ENCODE assay signal across 8 cellular contexts in genomic region chr3:177195242-177195940, GRCh38. TPM values are rescaled to one million over a fixed set of nuclear protein-coding genes. Genes with fewer than 3 reads are reported as not detected.
DNase-seq lines count a peak whose midpoint lies in the region; ATAC-seq and TF ChIP-seq lines count a peak whose summit lies in the region.

No MANE protein-coding gene starts in this region.

- no peak for ATAC-seq in gastrocnemius medialis
- no peak for ATAC-seq in GM18517 (IDR thresholded peaks at IDR 0.05; ENCODE audit: unreplicated experiment)
- ATAC-seq in GM21737 (IDR thresholded peaks at IDR 0.05; ENCODE audit: unreplicated experiment), result no peak

- no peaks in the 10 kb centered on the region for H3K9me3 Mint-ChIP-seq in activated naive CD4-positive, alpha-beta T cell treated with anti-CD3 and anti-CD28 coated beads, Interleukin-2, amount 10 ng/mL, durations not matched to agents 7 days and 5 days

- TF ChIP-seq CTCF in NB4 (IDR thresholded peaks at IDR 0.05; ENCODE audit: low read depth, low read length), result no peak
- no peak for TF ChIP-seq CTCF in gastrocnemius medialis (IDR thresholded peaks at IDR 0.05 in 4 of 5, conservative IDR thresholded peaks at IDR 0.05 in 1 of 5)

- peaks cover 33% of the 10 kb centered on the region for H3K36me3 Mint-ChIP-seq in activated naive CD4-positive, alpha-beta T cell treated with anti-CD3 and anti-CD28 coated beads, Interleukin-2, amount 10 ng/mL, durations not matched to agents 7 days and 5 days

- in situ Hi-C loops in gastrocnemius medialis (cut with MboI; ENCODE audit: low sequenced_read_pairs in 4 of 4), result loop anchor here (5.0 to 25.0 kb wide), 6 partner anchors 133 to 589 kb away; no protein-coding TSS in a partner anchor

- DNase-seq in DMS 273 (lab: John Stamatoyannopoulos, UW; ENCODE audit: unreplicated experiment) (peak; percentile 70), DMS 273 treated with DMSO at 0.1 percent for 48 hours (lab: John Stamatoyannopoulos, UW) (no peak), NB4 (ENCODE audit: low read depth) (peak; percentile 49), iPS DF 6.9 (ENCODE audit: low read depth, low spot score) (no peak), gastrocnemius medialis (peak in 1 of 2 donors; percentile 42)
- DNase-seq in activated naive CD4-positive, alpha-beta T cell treated with anti-CD3 and anti-CD28 coated beads, Interleukin-2, amount 10 ng/mL, durations not matched to agents 7 days and 5 days, result peak; percentile 30

- H3K4me1 ChIP-seq in iPS DF 6.9 (ENCODE audit: control insufficient read depth, insufficient read depth, low read length), result peaks cover 1% of the 10 kb centered on the region; the same call in 1 of the 2 replicates
- peaks cover 28 to 31% of the 10 kb centered on the region in 2 donors for H3K4me1 ChIP-seq in gastrocnemius medialis

- H3K9me3 ChIP-seq in iPS DF 6.9 (ENCODE audit: control insufficient read depth, insufficient read depth, low read length) (no peaks in the 10 kb centered on the region; the same call in 1 of the 2 replicates), gastrocnemius medialis (no peaks in the 10 kb centered on the region)

- H3K27ac ChIP-seq in iPS DF 6.9 (ENCODE audit: low read length) (no peak overlapping the region), gastrocnemius medialis (peak overlapping the region; percentile 94 to 98 (median 96))

- peak overlapping the region; percentile 82 for H3K4me3 Mint-ChIP-seq in activated naive CD4-positive, alpha-beta T cell treated with anti-CD3 and anti-CD28 coated beads, Interleukin-2, amount 10 ng/mL, durations not matched to agents 7 days and 5 days

- H3K27me3 ChIP-seq in iPS DF 6.9 (ENCODE audit: control insufficient read depth, insufficient read depth, low read length) (no peaks in the 10 kb centered on the region), gastrocnemius medialis (no peaks in the 10 kb centered on the region)

- intact Hi-C loops in gastrocnemius medialis (cut with DNase I; ENCODE audit: low total_unique reads), result loop anchor here (5.0 to 10.0 kb wide), 4 partner anchors 63 to 619 kb away; no protein-coding TSS in a partner anchor

- CTCF ChIA-PET in activated naive CD4-positive, alpha-beta T cell treated with anti-CD3 and anti-CD28 coated beads, Interleukin-2, amount 10 ng/mL, durations not matched to agents 7 days and 5 days (lab: Charles Lee), result interaction anchor here (0.6 to 2.9 kb wide), 2 partner anchors 144 to 149 kb away, joined by 3 to 9 read pairs; no protein-coding TSS in a partner anchor

- no peak for TF ChIP-seq POLR2A in NB4 (IDR thresholded peaks at IDR 0.05; ENCODE audit: extremely low read depth, insufficient read length)
- TF ChIP-seq POLR2A in gastrocnemius medialis (IDR thresholded peaks at IDR 0.05), result no peak

- H3K4me1 Mint-ChIP-seq in activated naive CD4-positive, alpha-beta T cell treated with anti-CD3 and anti-CD28 coated beads, Interleukin-2, amount 10 ng/mL, durations not matched to agents 7 days and 5 days, result peaks cover 69% of the 10 kb centered on the region

- peak overlapping the region; percentile 99 for H3K4me3 ChIP-seq in NB4 (ENCODE audit: low read depth, low read length)
- peak overlapping the region; percentile 97; the same call in 1 of the 2 replicates for H3K4me3 ChIP-seq in iPS DF 6.9 (ENCODE audit: low read length)
- H3K4me3 ChIP-seq in gastrocnemius medialis, result peak overlapping the region; percentile 72 to 92 (median 84)

- H3K36me3 ChIP-seq in iPS DF 6.9 (ENCODE audit: control insufficient read depth, insufficient read depth, low read length), result no peaks in the 10 kb centered on the region
- no peaks in the 10 kb centered on the region for H3K36me3 ChIP-seq in gastrocnemius medialis

- H3K27ac Mint-ChIP-seq in activated naive CD4-positive, alpha-beta T cell treated with anti-CD3 and anti-CD28 coated beads, Interleukin-2, amount 10 ng/mL, durations not matched to agents 7 days and 5 days, result peak overlapping the region; percentile 97

- WGBS in iPS DF 6.9 (ENCODE audit: insufficient coverage, insufficient read length), result no CpG with 5 or more reads among the region's 8 CpGs

- no peaks in the 10 kb centered on the region for H3K27me3 Mint-ChIP-seq in activated naive CD4-positive, alpha-beta T cell treated with anti-CD3 and anti-CD28 coated beads, Interleukin-2, amount 10 ng/mL, durations not matched to agents 7 days and 5 days

RNA-seq across cellular contexts. Expression of gene TBL1XR1, which starts 1.9 kb away (rescaled TPM):
- 10 to 100 TPM; 35.9 to 77.8 (median 49.2) TPM for total RNA-seq in gastrocnemius medialis

Comparison
In these comparisons a context has a peak if more than half of its experiments do, and no peak if none do; other contexts are left out.
1. DNase-seq: peak in DMS 273 (single experiment), NB4 (single experiment) and activated naive CD4-positive, alpha-beta T cell treated with anti-CD3 and anti-CD28 coated beads, Interleukin-2, amount 10 ng/mL, durations not matched to agents 7 days and 5 days (single experiment); none in DMS 273 treated with DMSO at 0.1 percent for 48 hours (single experiment) and iPS DF 6.9 (single experiment).
2. Peak in every context shown above with its lines, with median percentiles within 50 percentile points of each other: H3K4me3 ChIP-seq.